Comparison of ENCODE assay signal across 29 cellular contexts in the genomic region with DNA sequence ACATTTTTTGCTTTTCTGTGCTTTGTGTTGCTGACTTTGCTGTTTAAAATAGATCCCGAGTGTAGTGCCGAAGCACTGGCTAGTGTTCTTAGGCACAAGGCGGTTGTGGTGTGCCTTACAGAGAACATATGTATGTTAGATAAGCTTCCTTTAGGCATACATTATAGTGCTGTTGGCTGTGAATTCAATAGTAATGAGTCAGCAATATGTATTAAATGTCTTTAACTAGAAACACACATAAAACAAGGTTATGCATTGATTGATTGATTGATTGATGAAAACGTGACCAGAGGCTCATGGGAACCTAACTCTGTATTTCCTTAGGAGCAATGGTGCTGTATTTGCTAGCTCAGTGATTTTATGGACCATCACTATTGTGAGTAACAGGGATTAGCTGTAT. TPM values are rescaled to one million over a fixed set of nuclear protein-coding genes. Genes with fewer than 3 reads are reported as not detected.
"Had no signal": no experiment of that assay in that cellular context is flagged by ENCODE, and none has a peak within 500 bp of the region (broad histone marks: within the 10 kb centered on the region; RNA-seq: fewer than 3 reads in every experiment).

No MANE protein-coding gene starts in this region.

- H3K36me3 ChIP-seq: heart left ventricle, prostate gland, spleen, tibial artery, upper lobe of left lung, vagina had no signal

- H3K9ac ChIP-seq: parathyroid adenoma had no signal

- FAIRE-seq: frontal cortex had no signal

- H2AFZ ChIP-seq: parathyroid adenoma had no signal

- H3K4me3 ChIP-seq: dorsolateral prefrontal cortex, heart left ventricle, prostate gland, spleen, tibial artery, upper lobe of left lung, vagina had no signal

- DNase-seq: dorsolateral prefrontal cortex; effector CD8-positive, alpha-beta T cell; heart left ventricle; hippocampal formation; left colon; mesendoderm; naive B cell; spleen; stimulated activated CD4-positive, alpha-beta T cell treated with anti-CD3 and anti-CD28 coated beads, Interleukin-15, amount 100 ng/mL, for 24 hours; stimulated activated CD4-positive, alpha-beta T cell treated with anti-CD3 and anti-CD28 coated beads, Interleukin-1b, Interleukin-23, amount 100 ng/mL, for 48 hours; stimulated activated CD4-positive, alpha-beta T cell treated with anti-CD3 and anti-CD28 coated beads, Interleukin-4, amount 100 ng/mL, for 24 hours; tibial artery; upper lobe of left lung had no signal

- H3K27me3 ChIP-seq: dorsolateral prefrontal cortex, heart left ventricle, spleen, tibial artery, upper lobe of left lung, vagina had no signal

- H3K9me3 ChIP-seq: heart left ventricle, prostate gland, spleen, tibial artery, upper lobe of left lung, vagina had no signal

- ATAC-seq: esophagus mucosa; heart left ventricle; left colon; sciatic nerve; stimulated activated memory B cell treated with anti-CD40 and anti-IgM and Interleukin-4, amounts not matched to agents 10 μg/mL and 1 μg/mL and 100 μg/mL, for 72 hours had no signal

- H3K27ac ChIP-seq: dorsolateral prefrontal cortex, heart left ventricle, parathyroid adenoma, prostate gland, spleen, tibial artery, upper lobe of left lung, vagina had no signal

- H3K79me2 ChIP-seq: parathyroid adenoma had no signal

- H3K4me1 ChIP-seq: heart left ventricle, parathyroid adenoma, prostate gland, spleen, upper lobe of left lung, vagina had no signal

RNA-seq across cellular contexts. Expression of a gene that starts 56.2 kb away (rescaled TPM):
- total RNA-seq: dorsolateral prefrontal cortex, esophagus mucosa, fibroblast of lung, frontal cortex, glomerular endothelial cell, heart left ventricle, kidney epithelial cell, left colon, liver, lung microvascular endothelial cell, omental fat pad, renal cortical epithelial cell, sciatic nerve, skeletal muscle tissue, spleen, temporal lobe, upper lobe of left lung, vagina had no signal
- polyA plus RNA-seq: fibroblast of lung, heart left ventricle, liver, spleen had no signal
